ENCODE assay signal across 18 cellular contexts in genomic region chr16:9311303-9311954, GRCh38.
DNase-seq lines count a peak whose midpoint lies in the region; ATAC-seq, FAIRE-seq and TF ChIP-seq lines count a peak whose summit lies in the region.
"Had no signal": no experiment of that assay in that cellular context is flagged by ENCODE, and none has a peak within 500 bp of the region (broad histone marks: within the 10 kb centered on the region; RNA-seq: fewer than 3 reads in every experiment).

No MANE protein-coding gene starts in this region.

- no peak overlapping the region for H3K56ac ChIP-seq in H1 (replicated peaks; ENCODE audit: insufficient read length, low read depth, low read length)

- no peaks in the 10 kb centered on the region for H3K23me2 ChIP-seq in H1 (ENCODE audit: low read depth, low read length)

- H3K4me2 ChIP-seq in H1 (ENCODE audit: insufficient read depth in 1 of 2, low read depth in 2 of 2, low read length in 2 of 2): peak overlapping the region in 1 of 2 experiments; percentile 15; a peak in 1 of 4 replicates

- no peak overlapping the region for H3K23ac ChIP-seq in H1 (ENCODE audit: insufficient read length)

- POLR2A ChIA-PET in H1 (lab: Charles Lee; ENCODE audit: partially characterized antibody): interaction anchor here (0.6 kb wide), 2 partner anchors 23 to 679 kb away, joined by 3 read pairs; no protein-coding TSS in a partner anchor

- peak; percentile 19 for FAIRE-seq in H1 (lab: Jason Lieb, UNC)
- FAIRE-seq: G401.6 had no signal

- TF ChIP-seq CTCF in H1 (IDR thresholded peaks at IDR 0.05; ENCODE audit: control extremely low read depth in 1 of 3, insufficient read depth in 1 of 3, low read depth in 1 of 3, low read length in 3 of 3) (no peak), mucosa of descending colon (IDR thresholded peaks at IDR 0.05) (no peak)

- DNase-seq in DMS53 (lab: John Stamatoyannopoulos, UW): peak; percentile 60
- DNase-seq in NCI-H69 (lab: John Stamatoyannopoulos, UW): peak; percentile 2
- peak; percentile 39 to 54 for DNase-seq in H1 (ENCODE audit: low read depth in 1 of 2, low spot score in 2 of 2)
- peak; percentile 50 to 61 (median 56) for DNase-seq in mucosa of descending colon
- DNase-seq in NCI-H526 treated with DMSO at 0.1 percent for 48 hours (lab: John Stamatoyannopoulos, UW): no peak
- no peak for DNase-seq in activated T-helper 1 cell treated with anti-CD3 and anti-CD28 coated beads, Interleukin-12 subunit alpha, Interleukin-12 subunit beta, Interleukin-2, Interleukin-4 antibody, amounts not matched to agents 30 ng/mL and 10 ng/mL and 1 ng/mL, durations not matched to agents 14 hours and 24 hours and 36 hours (ENCODE audit: low spot score)
- DNase-seq in stimulated activated naive CD4-positive, alpha-beta T cell treated with Interleukin-2 at 50 U/mL for 16 hours (lab: John Stamatoyannopoulos, UW): no peak
- DNase-seq: activated CD8-positive, alpha-beta memory T cell treated with anti-CD3 and anti-CD28 coated beads, Interleukin-2, amount 10 ng/mL, durations not matched to agents 7 days and 5 days; activated naive CD8-positive, alpha-beta T cell treated with anti-CD3 and anti-CD28 coated beads, Interleukin-2, amount 10 ng/mL, durations not matched to agents 7 days and 5 days; gastrocnemius medialis; NCI-H2171 treated with DMSO at 0.1 percent for 48 hours; ovary; stimulated activated CD4-positive, alpha-beta T cell treated with anti-CD3 and anti-CD28 coated beads, Interleukin-2, amount 100 ng/mL, for 48 hours; stimulated activated naive B cell treated with anti-CD40 and anti-IgM and Interleukin-4, amounts not matched to agents 10 μg/mL and 1 μg/mL and 100 μg/mL, for 72 hours had no signal

- H3K9me3 ChIP-seq in H1 (ENCODE audit: insufficient read depth in 2 of 2, low read depth in 1 of 2, low read length in 1 of 2) (no peaks in the 10 kb centered on the region), mucosa of descending colon (no peaks in the 10 kb centered on the region)
- H3K9me3 ChIP-seq: gastrocnemius medialis, ovary had no signal

- no peak overlapping the region for H2AK5ac ChIP-seq in H1 (ENCODE audit: low read depth, low read length)

- no peaks in the 10 kb centered on the region for H3K36me3 ChIP-seq in H1 (ENCODE audit: control insufficient read depth in 2 of 4, insufficient read depth in 4 of 4, low read length in 3 of 4)
- H3K36me3 ChIP-seq in mucosa of descending colon (ENCODE audit: low read depth): no peaks in the 10 kb centered on the region
- H3K36me3 ChIP-seq: gastrocnemius medialis, ovary had no signal

- no peaks in the 10 kb centered on the region for H3K27me3 ChIP-seq in H1 (replicated peaks in 1 of 4; ENCODE audit: control insufficient read depth in 3 of 4, extremely low read depth in 1 of 4, insufficient read depth in 3 of 4, low read length in 3 of 4)
- H3K27me3 ChIP-seq: ovary had no signal

- H3K4me3 Mint-ChIP-seq in activated T-helper 1 cell treated with anti-CD3 and anti-CD28 coated beads, Interleukin-12 subunit alpha, Interleukin-12 subunit beta, Interleukin-2, Interleukin-4 antibody, amounts not matched to agents 30 ng/mL and 10 ng/mL and 1 ng/mL, durations not matched to agents 14 hours and 24 hours and 36 hours: no peak overlapping the region
- H3K4me3 Mint-ChIP-seq: activated CD8-positive, alpha-beta memory T cell treated with anti-CD3 and anti-CD28 coated beads, Interleukin-2, amount 10 ng/mL, durations not matched to agents 7 days and 5 days; activated naive CD8-positive, alpha-beta T cell treated with anti-CD3 and anti-CD28 coated beads, Interleukin-2, amount 10 ng/mL, durations not matched to agents 7 days and 5 days; B cell; stimulated activated naive B cell treated with anti-CD40 and anti-IgM and Interleukin-4, amounts not matched to agents 10 μg/mL and 1 μg/mL and 100 μg/mL, for 72 hours had no signal

- H2BK15ac ChIP-seq in H1 (ENCODE audit: low read length): no peak overlapping the region

- H3K27ac Mint-ChIP-seq in activated T-helper 1 cell treated with anti-CD3 and anti-CD28 coated beads, Interleukin-12 subunit alpha, Interleukin-12 subunit beta, Interleukin-2, Interleukin-4 antibody, amounts not matched to agents 30 ng/mL and 10 ng/mL and 1 ng/mL, durations not matched to agents 14 hours and 24 hours and 36 hours: no peak overlapping the region
- H3K27ac Mint-ChIP-seq: activated CD8-positive, alpha-beta memory T cell treated with anti-CD3 and anti-CD28 coated beads, Interleukin-2, amount 10 ng/mL, durations not matched to agents 7 days and 5 days; activated naive CD8-positive, alpha-beta T cell treated with anti-CD3 and anti-CD28 coated beads, Interleukin-2, amount 10 ng/mL, durations not matched to agents 7 days and 5 days; B cell; stimulated activated naive B cell treated with anti-CD40 and anti-IgM and Interleukin-4, amounts not matched to agents 10 μg/mL and 1 μg/mL and 100 μg/mL, for 72 hours had no signal

- no peak overlapping the region for H3K4ac ChIP-seq in H1 (replicated peaks; ENCODE audit: insufficient read length, low read depth, low read length)

- no peak; a peak in 1 of 3 replicates for TF ChIP-seq EP300 in H1 (IDR thresholded peaks at IDR 0.05; ENCODE audit: borderline replicate concordance in 1 of 2, low read depth in 2 of 2, low read length in 2 of 2)

- no peaks in the 10 kb centered on the region for H4K20me1 ChIP-seq in H1 (replicated peaks in 1 of 2; ENCODE audit: control insufficient read depth in 1 of 2, insufficient read depth in 2 of 2, low read length in 2 of 2)

- no peaks in the 10 kb centered on the region for H3K27me3 Mint-ChIP-seq in activated T-helper 1 cell treated with anti-CD3 and anti-CD28 coated beads, Interleukin-12 subunit alpha, Interleukin-12 subunit beta, Interleukin-2, Interleukin-4 antibody, amounts not matched to agents 30 ng/mL and 10 ng/mL and 1 ng/mL, durations not matched to agents 14 hours and 24 hours and 36 hours (ENCODE audit: insufficient read depth)
- H3K27me3 Mint-ChIP-seq: activated CD8-positive, alpha-beta memory T cell treated with anti-CD3 and anti-CD28 coated beads, Interleukin-2, amount 10 ng/mL, durations not matched to agents 7 days and 5 days; activated naive CD8-positive, alpha-beta T cell treated with anti-CD3 and anti-CD28 coated beads, Interleukin-2, amount 10 ng/mL, durations not matched to agents 7 days and 5 days had no signal

- CTCF ChIA-PET in H1 (lab: Charles Lee; ENCODE audit: partially characterized antibody): interaction anchor here (0.8 to 1.9 kb wide), 7 partner anchors 10 to 56 kb away, joined by 3 to 9 read pairs (median 3); no protein-coding TSS in a partner anchor

- intact Hi-C loops in mucosa of descending colon (cut with DNase I, micrococcal nuclease): no loop called here
- intact Hi-C loops in activated T-helper 1 cell treated with anti-CD3 and anti-CD28 coated beads, Interleukin-12 subunit alpha, Interleukin-12 subunit beta, Interleukin-2, Interleukin-4 antibody, amounts not matched to agents 30 ng/mL and 10 ng/mL and 1 ng/mL, durations not matched to agents 14 hours and 24 hours and 36 hours (cut with micrococcal nuclease): no loop called here

- H3K18ac ChIP-seq in H1 (ENCODE audit: extremely low read depth, low read length): no peak overlapping the region

- peaks cover 9% of the 10 kb centered on the region for H3K9me3 Mint-ChIP-seq in activated T-helper 1 cell treated with anti-CD3 and anti-CD28 coated beads, Interleukin-12 subunit alpha, Interleukin-12 subunit beta, Interleukin-2, Interleukin-4 antibody, amounts not matched to agents 30 ng/mL and 10 ng/mL and 1 ng/mL, durations not matched to agents 14 hours and 24 hours and 36 hours

- no peak overlapping the region for H4K8ac ChIP-seq in H1 (ENCODE audit: extremely low read depth, insufficient read depth, low read length)

- no peak overlapping the region for H2BK120ac ChIP-seq in H1 (replicated peaks; ENCODE audit: low read depth, low read length)

- peak in 1 of 2 experiments; percentile 28; a peak in 2 of 4 replicates for TF ChIP-seq RAD21 in H1 (IDR thresholded peaks at IDR 0.05 in 1 of 2, conservative IDR thresholded peaks at IDR 0.05 in 1 of 2; ENCODE audit: low read depth in 2 of 2, low read length in 2 of 2)

- H4K5ac ChIP-seq in H1 (ENCODE audit: insufficient read length, low read depth, low read length): no peak overlapping the region

- no peak for TF ChIP-seq POLR2A in H1 (IDR thresholded peaks at IDR 0.05; ENCODE audit: control extremely low read depth in 1 of 2, low read depth in 2 of 2, low read length in 2 of 2)

- ATAC-seq in mucosa of descending colon (peak; percentile 44), HG03520 (IDR thresholded peaks at IDR 0.05; ENCODE audit: unreplicated experiment) (no peak)
- ATAC-seq: activated CD8-positive, alpha-beta memory T cell treated with anti-CD3 and anti-CD28 coated beads, Interleukin-2, amount 10 ng/mL, durations not matched to agents 7 days and 5 days; gastrocnemius medialis; stimulated activated naive B cell treated with anti-CD40 and anti-IgM and Interleukin-4, amounts not matched to agents 10 μg/mL and 1 μg/mL and 100 μg/mL, for 72 hours had no signal

- no peak overlapping the region for H2AFZ ChIP-seq in H1 (ENCODE audit: low read length)

- no peaks in the 10 kb centered on the region for H3K79me2 ChIP-seq in H1 (ENCODE audit: control insufficient read depth in 1 of 2, insufficient read depth in 2 of 2, low read length in 2 of 2)

- no peak overlapping the region for H2BK12ac ChIP-seq in H1 (ENCODE audit: low read depth, low read length)

- H3K36me3 Mint-ChIP-seq in activated T-helper 1 cell treated with anti-CD3 and anti-CD28 coated beads, Interleukin-12 subunit alpha, Interleukin-12 subunit beta, Interleukin-2, Interleukin-4 antibody, amounts not matched to agents 30 ng/mL and 10 ng/mL and 1 ng/mL, durations not matched to agents 14 hours and 24 hours and 36 hours (ENCODE audit: low read depth): no peaks in the 10 kb centered on the region
- H3K36me3 Mint-ChIP-seq: activated CD8-positive, alpha-beta memory T cell treated with anti-CD3 and anti-CD28 coated beads, Interleukin-2, amount 10 ng/mL, durations not matched to agents 7 days and 5 days; activated naive CD8-positive, alpha-beta T cell treated with anti-CD3 and anti-CD28 coated beads, Interleukin-2, amount 10 ng/mL, durations not matched to agents 7 days and 5 days; stimulated activated naive B cell treated with anti-CD40 and anti-IgM and Interleukin-4, amounts not matched to agents 10 μg/mL and 1 μg/mL and 100 μg/mL, for 72 hours had no signal

- no peaks in the 10 kb centered on the region for H3K79me1 ChIP-seq in H1 (ENCODE audit: low read depth, low read length)

- H3K9ac ChIP-seq in H1 (replicated peaks in 1 of 4; ENCODE audit: extremely low read depth in 1 of 4, low read depth in 3 of 4, low read length in 3 of 4): no peak overlapping the region

- H3K4me1 ChIP-seq in H1 (replicated peaks in 1 of 4; ENCODE audit: control insufficient read depth in 3 of 4, insufficient read depth in 4 of 4, low read length in 3 of 4) (peaks cover 0 to 7% (median 2%) of the 10 kb centered on the region in 4 experiments; a peak in 2 of 7 replicates), mucosa of descending colon (ENCODE audit: low read depth) (peaks cover 38% of the 10 kb centered on the region)
- H3K4me1 ChIP-seq: gastrocnemius medialis had no signal

- H3K4me1 Mint-ChIP-seq in activated T-helper 1 cell treated with anti-CD3 and anti-CD28 coated beads, Interleukin-12 subunit alpha, Interleukin-12 subunit beta, Interleukin-2, Interleukin-4 antibody, amounts not matched to agents 30 ng/mL and 10 ng/mL and 1 ng/mL, durations not matched to agents 14 hours and 24 hours and 36 hours (ENCODE audit: low read depth): no peaks in the 10 kb centered on the region
- H3K4me1 Mint-ChIP-seq: activated CD8-positive, alpha-beta memory T cell treated with anti-CD3 and anti-CD28 coated beads, Interleukin-2, amount 10 ng/mL, durations not matched to agents 7 days and 5 days; activated naive CD8-positive, alpha-beta T cell treated with anti-CD3 and anti-CD28 coated beads, Interleukin-2, amount 10 ng/mL, durations not matched to agents 7 days and 5 days; B cell; stimulated activated naive B cell treated with anti-CD40 and anti-IgM and Interleukin-4, amounts not matched to agents 10 μg/mL and 1 μg/mL and 100 μg/mL, for 72 hours had no signal

- no peak overlapping the region for H3K27ac ChIP-seq in H1 (ENCODE audit: low read depth, low read length)
- H3K27ac ChIP-seq: gastrocnemius medialis, ovary had no signal

- H4K91ac ChIP-seq in H1 (replicated peaks; ENCODE audit: insufficient read length, low read length): no peak overlapping the region

- WGBS in H1 (ENCODE audit: extremely low coverage in 1 of 2, insufficient coverage in 1 of 2, insufficient read length in 1 of 2, insufficient replicate concordance in 2 of 2, low coverage in 1 of 2, low lambda C conversion rate in 2 of 2, missing lambda C conversion rate in 1 of 2), 2 experiments: 44% methylated on average over 5 of the region's 5 CpGs; no CpG with 5 or more reads in 1 of the 2 experiments

- no peak overlapping the region for H2BK20ac ChIP-seq in H1 (ENCODE audit: low read length)

- H3K4me3 ChIP-seq in H1 (ENCODE audit: extremely low read depth in 1 of 4, insufficient read depth in 2 of 4, low read depth in 3 of 4, low read length in 4 of 4) (no peak overlapping the region), mucosa of descending colon (no peak overlapping the region)
- H3K4me3 ChIP-seq: gastrocnemius medialis, lung, ovary had no signal

- no peak overlapping the region for H3K14ac ChIP-seq in H1 (ENCODE audit: insufficient read length)

- H2BK5ac ChIP-seq in H1 (ENCODE audit: low read depth, low read length): no peak overlapping the region

Comparison
In these comparisons a context has a peak if more than half of its experiments do, and no peak if none do; other contexts are left out.
1. DNase-seq: peak in DMS53 (single experiment), NCI-H69 (single experiment), H1 (2 of 2) and mucosa of descending colon (3 of 3); none in NCI-H526 treated with DMSO at 0.1 percent for 48 hours (single experiment), activated T-helper 1 cell treated with anti-CD3 and anti-CD28 coated beads, Interleukin-12 subunit alpha, Interleukin-12 subunit beta, Interleukin-2, Interleukin-4 antibody, amounts not matched to agents 30 ng/mL and 10 ng/mL and 1 ng/mL, durations not matched to agents 14 hours and 24 hours and 36 hours (single experiment) and stimulated activated naive CD4-positive, alpha-beta T cell treated with Interleukin-2 at 50 U/mL for 16 hours (single experiment).